Comparison of ENCODE assay signal across 1 cellular context in the genomic region with DNA sequence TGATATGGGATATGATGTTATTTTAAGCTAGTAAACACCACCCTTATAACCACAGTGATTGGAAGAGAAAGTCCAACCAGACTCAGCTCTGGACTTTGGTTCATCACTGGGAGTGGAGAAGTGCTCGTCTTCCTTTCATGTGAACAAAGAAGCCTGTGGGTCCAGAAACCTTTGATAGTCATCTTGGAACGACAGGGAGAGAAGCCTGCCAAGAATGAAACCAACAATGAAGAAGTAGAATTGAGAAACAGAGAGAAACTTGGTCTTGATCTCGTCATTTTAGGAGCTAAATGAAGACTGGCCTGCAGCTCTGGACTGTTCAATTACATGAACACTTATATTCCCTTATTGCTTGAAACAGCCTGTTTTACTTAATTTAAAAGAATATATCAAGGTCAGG.
TF ChIP-seq lines count a peak whose summit lies in the region.

No MANE protein-coding gene starts in this region.

TF ChIP-seq in GM12878, 131 proteins besides CTCF, POLR2A, EP300 and RAD21:
- TF ChIP-seq, protein P1, sequence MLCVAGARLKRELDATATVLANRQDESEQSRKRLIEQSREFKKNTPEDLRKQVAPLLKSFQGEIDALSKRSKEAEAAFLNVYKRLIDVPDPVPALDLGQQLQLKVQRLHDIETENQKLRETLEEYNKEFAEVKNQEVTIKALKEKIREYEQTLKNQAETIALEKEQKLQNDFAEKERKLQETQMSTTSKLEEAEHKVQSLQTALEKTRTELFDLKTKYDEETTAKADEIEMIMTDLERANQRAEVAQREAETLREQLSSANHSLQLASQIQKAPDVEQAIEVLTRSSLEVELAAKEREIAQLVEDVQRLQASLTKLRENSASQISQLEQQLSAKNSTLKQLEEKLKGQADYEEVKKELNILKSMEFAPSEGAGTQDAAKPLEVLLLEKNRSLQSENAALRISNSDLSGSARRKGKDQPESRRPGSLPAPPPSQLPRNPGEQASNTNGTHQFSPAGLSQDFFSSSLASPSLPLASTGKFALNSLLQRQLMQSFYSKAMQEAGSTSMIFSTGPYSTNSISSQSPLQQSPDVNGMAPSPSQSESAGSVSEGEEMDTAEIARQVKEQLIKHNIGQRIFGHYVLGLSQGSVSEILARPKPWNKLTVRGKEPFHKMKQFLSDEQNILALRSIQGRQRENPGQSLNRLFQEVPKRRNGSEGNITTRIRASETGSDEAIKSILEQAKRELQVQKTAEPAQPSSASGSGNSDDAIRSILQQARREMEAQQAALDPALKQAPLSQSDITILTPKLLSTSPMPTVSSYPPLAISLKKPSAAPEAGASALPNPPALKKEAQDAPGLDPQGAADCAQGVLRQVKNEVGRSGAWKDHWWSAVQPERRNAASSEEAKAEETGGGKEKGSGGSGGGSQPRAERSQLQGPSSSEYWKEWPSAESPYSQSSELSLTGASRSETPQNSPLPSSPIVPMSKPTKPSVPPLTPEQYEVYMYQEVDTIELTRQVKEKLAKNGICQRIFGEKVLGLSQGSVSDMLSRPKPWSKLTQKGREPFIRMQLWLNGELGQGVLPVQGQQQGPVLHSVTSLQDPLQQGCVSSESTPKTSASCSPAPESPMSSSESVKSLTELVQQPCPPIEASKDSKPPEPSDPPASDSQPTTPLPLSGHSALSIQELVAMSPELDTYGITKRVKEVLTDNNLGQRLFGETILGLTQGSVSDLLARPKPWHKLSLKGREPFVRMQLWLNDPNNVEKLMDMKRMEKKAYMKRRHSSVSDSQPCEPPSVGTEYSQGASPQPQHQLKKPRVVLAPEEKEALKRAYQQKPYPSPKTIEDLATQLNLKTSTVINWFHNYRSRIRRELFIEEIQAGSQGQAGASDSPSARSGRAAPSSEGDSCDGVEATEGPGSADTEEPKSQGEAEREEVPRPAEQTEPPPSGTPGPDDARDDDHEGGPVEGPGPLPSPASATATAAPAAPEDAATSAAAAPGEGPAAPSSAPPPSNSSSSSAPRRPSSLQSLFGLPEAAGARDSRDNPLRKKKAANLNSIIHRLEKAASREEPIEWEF (IDR thresholded peaks at IDR 0.05; ENCODE audit: insufficient replicate concordance, low read depth, low read length): no peak
- TF ChIP-seq IKZF1 (conservative IDR thresholded peaks at IDR 0.05) (0 out of 2 replicates have a peak, but pooled peaks have one; percentile 26), JUNB (IDR thresholded peaks at IDR 0.05) (peak; percentile 50; the same call in 1 of the 2 replicates), FOS (IDR thresholded peaks at IDR 0.05; ENCODE audit: borderline replicate concordance, extremely low read depth, insufficient read length) (no peak), ZNF217 (IDR thresholded peaks at IDR 0.05) (no peak), NFYA (IDR thresholded peaks at IDR 0.05; ENCODE audit: borderline replicate concordance, low read depth, low read length) (no peak), PML (IDR thresholded peaks at IDR 0.05; ENCODE audit: low read length) (no peak), SMARCA5 (IDR thresholded peaks at IDR 0.05) (no peak), CBX5 (IDR thresholded peaks at IDR 0.05; ENCODE audit: low read depth) (no peak), TCF3 (IDR thresholded peaks at IDR 0.05; ENCODE audit: borderline replicate concordance, insufficient read depth, low read depth, low read length) (no peak), ZNF622 (IDR thresholded peaks at IDR 0.05) (no peak), TCF12 (IDR thresholded peaks at IDR 0.05; ENCODE audit: low read depth, low read length) (no peak), PAX8 (IDR thresholded peaks at IDR 0.05) (no peak), IRF4 (IDR thresholded peaks at IDR 0.05; ENCODE audit: low read depth, low read length) (no peak), CREB1 (IDR thresholded peaks at IDR 0.05; ENCODE audit: low read depth) (no peak), BHLHE40 (IDR thresholded peaks at IDR 0.05; ENCODE audit: borderline replicate concordance in 1 of 2, low read depth in 2 of 2, low read length in 1 of 2) (no peak), PAX5 (IDR thresholded peaks at IDR 0.05; ENCODE audit: borderline replicate concordance, low read depth, low read length) (no peak), CREM (IDR thresholded peaks at IDR 0.05; ENCODE audit: low read depth) (0 out of 2 replicates have a peak, but pooled peaks have one; percentile 9), CHD2 (IDR thresholded peaks at IDR 0.05; ENCODE audit: borderline replicate concordance, low read depth, low read length) (no peak), SMAD5 (IDR thresholded peaks at IDR 0.05; ENCODE audit: low read depth) (no peak), RBBP5 (conservative IDR thresholded peaks at IDR 0.05) (no peak), IKZF2 (IDR thresholded peaks at IDR 0.05) (peak in 1 of 2 experiments; percentile 25; a peak in 1 of 4 replicates), ZSCAN29 (IDR thresholded peaks at IDR 0.05) (no peak), MEF2B (IDR thresholded peaks at IDR 0.05; ENCODE audit: partially characterized antibody, poor library complexity, severe bottlenecking) (no peak), RUNX3 (IDR thresholded peaks at IDR 0.05; ENCODE audit: low read length) (peak; percentile 47), BCL11A (IDR thresholded peaks at IDR 0.05; ENCODE audit: low read depth, low read length) (no peak), MYB (IDR thresholded peaks at IDR 0.05; ENCODE audit: borderline replicate concordance, low read depth, low read length) (no peak)
- TF ChIP-seq, protein P2, sequence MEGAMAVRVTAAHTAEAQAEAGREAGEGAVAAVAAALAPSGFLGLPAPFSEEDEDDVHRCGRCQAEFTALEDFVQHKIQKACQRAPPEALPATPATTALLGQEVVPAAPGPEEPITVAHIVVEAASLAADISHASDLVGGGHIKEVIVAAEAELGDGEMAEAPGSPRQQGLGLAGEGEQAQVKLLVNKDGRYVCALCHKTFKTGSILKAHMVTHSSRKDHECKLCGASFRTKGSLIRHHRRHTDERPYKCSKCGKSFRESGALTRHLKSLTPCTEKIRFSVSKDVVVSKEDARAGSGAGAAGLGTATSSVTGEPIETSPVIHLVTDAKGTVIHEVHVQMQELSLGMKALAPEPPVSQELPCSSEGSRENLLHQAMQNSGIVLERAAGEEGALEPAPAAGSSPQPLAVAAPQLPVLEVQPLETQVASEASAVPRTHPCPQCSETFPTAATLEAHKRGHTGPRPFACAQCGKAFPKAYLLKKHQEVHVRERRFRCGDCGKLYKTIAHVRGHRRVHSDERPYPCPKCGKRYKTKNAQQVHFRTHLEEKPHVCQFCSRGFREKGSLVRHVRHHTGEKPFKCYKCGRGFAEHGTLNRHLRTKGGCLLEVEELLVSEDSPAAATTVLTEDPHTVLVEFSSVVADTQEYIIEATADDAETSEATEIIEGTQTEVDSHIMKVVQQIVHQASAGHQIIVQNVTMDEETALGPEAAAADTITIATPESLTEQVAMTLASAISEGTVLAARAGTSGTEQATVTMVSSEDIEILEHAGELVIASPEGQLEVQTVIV (IDR thresholded peaks at IDR 0.05; ENCODE audit: borderline replicate concordance, partially characterized antibody): no peak
- TF ChIP-seq, protein P3, sequence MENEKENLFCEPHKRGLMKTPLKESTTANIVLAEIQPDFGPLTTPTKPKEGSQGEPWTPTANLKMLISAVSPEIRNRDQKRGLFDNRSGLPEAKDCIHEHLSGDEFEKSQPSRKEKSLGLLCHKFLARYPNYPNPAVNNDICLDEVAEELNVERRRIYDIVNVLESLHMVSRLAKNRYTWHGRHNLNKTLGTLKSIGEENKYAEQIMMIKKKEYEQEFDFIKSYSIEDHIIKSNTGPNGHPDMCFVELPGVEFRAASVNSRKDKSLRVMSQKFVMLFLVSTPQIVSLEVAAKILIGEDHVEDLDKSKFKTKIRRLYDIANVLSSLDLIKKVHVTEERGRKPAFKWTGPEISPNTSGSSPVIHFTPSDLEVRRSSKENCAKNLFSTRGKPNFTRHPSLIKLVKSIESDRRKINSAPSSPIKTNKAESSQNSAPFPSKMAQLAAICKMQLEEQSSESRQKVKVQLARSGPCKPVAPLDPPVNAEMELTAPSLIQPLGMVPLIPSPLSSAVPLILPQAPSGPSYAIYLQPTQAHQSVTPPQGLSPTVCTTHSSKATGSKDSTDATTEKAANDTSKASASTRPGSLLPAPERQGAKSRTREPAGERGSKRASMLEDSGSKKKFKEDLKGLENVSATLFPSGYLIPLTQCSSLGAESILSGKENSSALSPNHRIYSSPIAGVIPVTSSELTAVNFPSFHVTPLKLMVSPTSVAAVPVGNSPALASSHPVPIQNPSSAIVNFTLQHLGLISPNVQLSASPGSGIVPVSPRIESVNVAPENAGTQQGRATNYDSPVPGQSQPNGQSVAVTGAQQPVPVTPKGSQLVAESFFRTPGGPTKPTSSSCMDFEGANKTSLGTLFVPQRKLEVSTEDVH (IDR thresholded peaks at IDR 0.05; ENCODE audit: low read depth, partially characterized antibody): no peak
- TF ChIP-seq, protein P4, sequence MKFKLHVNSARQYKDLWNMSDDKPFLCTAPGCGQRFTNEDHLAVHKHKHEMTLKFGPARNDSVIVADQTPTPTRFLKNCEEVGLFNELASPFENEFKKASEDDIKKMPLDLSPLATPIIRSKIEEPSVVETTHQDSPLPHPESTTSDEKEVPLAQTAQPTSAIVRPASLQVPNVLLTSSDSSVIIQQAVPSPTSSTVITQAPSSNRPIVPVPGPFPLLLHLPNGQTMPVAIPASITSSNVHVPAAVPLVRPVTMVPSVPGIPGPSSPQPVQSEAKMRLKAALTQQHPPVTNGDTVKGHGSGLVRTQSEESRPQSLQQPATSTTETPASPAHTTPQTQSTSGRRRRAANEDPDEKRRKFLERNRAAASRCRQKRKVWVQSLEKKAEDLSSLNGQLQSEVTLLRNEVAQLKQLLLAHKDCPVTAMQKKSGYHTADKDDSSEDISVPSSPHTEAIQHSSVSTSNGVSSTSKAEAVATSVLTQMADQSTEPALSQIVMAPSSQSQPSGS (IDR thresholded peaks at IDR 0.05; ENCODE audit: low read length): peak; percentile 35; the same call in 1 of the 2 replicates
- TF ChIP-seq, protein P5, sequence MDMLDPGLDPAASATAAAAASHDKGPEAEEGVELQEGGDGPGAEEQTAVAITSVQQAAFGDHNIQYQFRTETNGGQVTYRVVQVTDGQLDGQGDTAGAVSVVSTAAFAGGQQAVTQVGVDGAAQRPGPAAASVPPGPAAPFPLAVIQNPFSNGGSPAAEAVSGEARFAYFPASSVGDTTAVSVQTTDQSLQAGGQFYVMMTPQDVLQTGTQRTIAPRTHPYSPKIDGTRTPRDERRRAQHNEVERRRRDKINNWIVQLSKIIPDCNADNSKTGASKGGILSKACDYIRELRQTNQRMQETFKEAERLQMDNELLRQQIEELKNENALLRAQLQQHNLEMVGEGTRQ (IDR thresholded peaks at IDR 0.05; ENCODE audit: borderline replicate concordance, low read depth, low read length): no peak
- TF ChIP-seq, protein P6, sequence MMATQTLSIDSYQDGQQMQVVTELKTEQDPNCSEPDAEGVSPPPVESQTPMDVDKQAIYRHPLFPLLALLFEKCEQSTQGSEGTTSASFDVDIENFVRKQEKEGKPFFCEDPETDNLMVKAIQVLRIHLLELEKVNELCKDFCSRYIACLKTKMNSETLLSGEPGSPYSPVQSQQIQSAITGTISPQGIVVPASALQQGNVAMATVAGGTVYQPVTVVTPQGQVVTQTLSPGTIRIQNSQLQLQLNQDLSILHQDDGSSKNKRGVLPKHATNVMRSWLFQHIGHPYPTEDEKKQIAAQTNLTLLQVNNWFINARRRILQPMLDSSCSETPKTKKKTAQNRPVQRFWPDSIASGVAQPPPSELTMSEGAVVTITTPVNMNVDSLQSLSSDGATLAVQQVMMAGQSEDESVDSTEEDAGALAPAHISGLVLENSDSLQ (IDR thresholded peaks at IDR 0.05): no peak
TF ChIP-seq in GM12878: peak in this region for 6.
